ENCODE assay signal across 9 cellular contexts in the genomic region with DNA sequence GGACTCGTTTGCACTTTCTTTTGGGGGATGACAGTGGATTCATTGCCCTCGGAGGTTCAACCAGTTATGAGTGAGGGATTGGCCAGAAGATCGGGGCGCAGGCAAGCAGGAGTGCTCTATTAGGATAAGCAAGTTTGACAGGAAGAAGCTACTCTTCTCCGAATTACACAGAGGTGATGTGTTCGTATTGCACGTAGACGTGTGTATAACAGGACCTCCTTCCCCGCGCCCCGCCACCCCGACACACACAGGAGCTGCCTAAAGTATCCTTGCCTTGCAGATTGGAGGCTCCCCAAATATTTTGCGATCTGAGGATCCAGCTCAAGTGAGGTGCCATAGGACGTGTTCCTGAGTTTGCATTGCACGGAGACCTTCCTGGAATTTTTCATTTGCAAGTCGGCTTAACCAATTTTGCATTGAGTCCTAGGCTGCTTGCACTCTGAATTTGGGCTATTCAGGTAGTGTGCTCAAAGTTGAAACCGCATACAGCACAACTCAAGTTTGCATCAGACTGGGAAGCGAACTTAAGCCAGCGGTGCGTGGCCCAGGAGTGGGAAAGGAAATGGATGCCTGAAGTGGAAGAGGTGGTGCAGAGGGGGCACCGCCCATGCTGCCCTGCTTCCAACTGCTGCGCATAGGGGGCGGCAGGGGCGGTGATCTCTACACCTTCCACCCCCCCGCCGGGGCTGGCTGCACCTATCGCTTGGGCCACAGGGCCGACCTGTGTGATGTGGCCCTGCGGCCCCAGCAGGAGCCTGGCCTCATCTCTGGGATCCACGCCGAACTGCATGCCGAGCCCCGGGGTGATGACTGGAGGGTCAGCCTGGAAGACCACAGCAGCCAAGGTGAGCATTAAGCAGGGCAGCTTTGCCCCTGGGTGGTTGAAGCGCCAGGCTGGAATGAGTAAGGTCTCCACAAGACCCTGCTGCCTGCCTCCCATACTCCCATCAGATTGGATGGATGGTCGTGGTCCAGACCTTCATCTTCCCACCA. TPM values are rescaled to one million over a fixed set of nuclear protein-coding genes. Genes with fewer than 3 reads are reported as not detected.
DNase-seq lines count a peak whose midpoint lies in the region; TF ChIP-seq lines count a peak whose summit lies in the region.
"Had no signal": no experiment of that assay in that cellular context is flagged by ENCODE, and none has a peak within 500 bp of the region (broad histone marks: within the 10 kb centered on the region; RNA-seq: fewer than 3 reads in every experiment).

No MANE protein-coding gene starts in this region.

- no peaks in the 10 kb centered on the region for H3K27me3 Mint-ChIP-seq in activated CD4-positive, alpha-beta T cell treated with anti-CD3 and anti-CD28 coated beads, Interleukin-2, amount 10 ng/mL, durations not matched to agents 7 days and 5 days

- H3K36me3 Mint-ChIP-seq in activated CD4-positive, alpha-beta T cell treated with anti-CD3 and anti-CD28 coated beads, Interleukin-2, amount 10 ng/mL, durations not matched to agents 7 days and 5 days (ENCODE audit: low read depth): peaks cover 45% of the 10 kb centered on the region

- H3K27ac ChIP-seq in HL-60 (replicated peaks): peak overlapping the region; percentile 69

- CTCF ChIA-PET in activated CD4-positive, alpha-beta T cell treated with anti-CD3 and anti-CD28 coated beads, Interleukin-2, amount 10 ng/mL, durations not matched to agents 7 days and 5 days (lab: Charles Lee): interaction anchor here (0.9 to 3.3 kb wide), 6 partner anchors 12 to 241 kb away, joined by 3 to 20 read pairs (median 7); no protein-coding TSS in a partner anchor

- TF ChIP-seq CTCF in HL-60 (IDR thresholded peaks at IDR 0.05; ENCODE audit: insufficient read depth, low read length): no peak
- TF ChIP-seq CTCF in fibroblast of pulmonary artery (IDR thresholded peaks at IDR 0.05; ENCODE audit: low read length, missing control alignments): no peak

- peak; percentile 52 for DNase-seq in NCI-H82 (lab: John Stamatoyannopoulos, UW)
- DNase-seq in NCI-H82 treated with DMSO at 0.1 percent for 48 hours (lab: John Stamatoyannopoulos, UW; ENCODE audit: unreplicated experiment): no peak
- peak; percentile 17 to 36 for DNase-seq in HL-60 (ENCODE audit: low read depth in 1 of 2, low spot score in 1 of 2)
- peak; percentile 32 for DNase-seq in activated CD4-positive, alpha-beta T cell treated with anti-CD3 and anti-CD28 coated beads, Interleukin-2, amount 10 ng/mL, durations not matched to agents 7 days and 5 days
- DNase-seq in fibroblast of pulmonary artery (ENCODE audit: low read depth): no peak
- DNase-seq in renal cortical epithelial cell (ENCODE audit: low read depth): peak; percentile 38
- no peak for DNase-seq in AG20443 (ENCODE audit: low spot score)
- DNase-seq in NK-92 treated with Interleukin-12 subunit alpha and Interleukin-12 subunit beta, amount 100 ng/mL, for 24 hours (lab: John Stamatoyannopoulos, UW): no peak

- no peaks in the 10 kb centered on the region for H3K9me3 Mint-ChIP-seq in activated CD4-positive, alpha-beta T cell treated with anti-CD3 and anti-CD28 coated beads, Interleukin-2, amount 10 ng/mL, durations not matched to agents 7 days and 5 days

- H3K4me3 Mint-ChIP-seq in activated CD4-positive, alpha-beta T cell treated with anti-CD3 and anti-CD28 coated beads, Interleukin-2, amount 10 ng/mL, durations not matched to agents 7 days and 5 days: peak overlapping the region; percentile 87

- H3K27ac Mint-ChIP-seq in activated CD4-positive, alpha-beta T cell treated with anti-CD3 and anti-CD28 coated beads, Interleukin-2, amount 10 ng/mL, durations not matched to agents 7 days and 5 days: peak overlapping the region; percentile 84

- POLR2A ChIA-PET in activated CD4-positive, alpha-beta T cell treated with anti-CD3 and anti-CD28 coated beads, Interleukin-2, amount 10 ng/mL, durations not matched to agents 7 days and 5 days (lab: Charles Lee): interaction anchor here (0.9 kb wide), 1 partner anchor 542 kb away, joined by 10 read pairs; a partner anchor contains a TSS

- H3K4me1 Mint-ChIP-seq in activated CD4-positive, alpha-beta T cell treated with anti-CD3 and anti-CD28 coated beads, Interleukin-2, amount 10 ng/mL, durations not matched to agents 7 days and 5 days: peaks cover 49% of the 10 kb centered on the region

- H3K4me3 ChIP-seq in HL-60 (replicated peaks; ENCODE audit: insufficient read depth, low read length) (peak overlapping the region; percentile 88), fibroblast of pulmonary artery (replicated peaks; ENCODE audit: low read depth, low read length) (peak overlapping the region; percentile 86)

- no peaks in the 10 kb centered on the region for H3K27me3 ChIP-seq in HL-60 (ENCODE audit: insufficient read depth, poor library complexity, severe bottlenecking)

RNA-seq across cellular contexts. Expression of a gene that starts 0.8 kb away (rescaled TPM):
- total RNA-seq in activated CD4-positive, alpha-beta T cell treated with anti-CD3 and anti-CD28 coated beads, Interleukin-2, amount 10 ng/mL, durations not matched to agents 7 days and 5 days: 10 to 100 TPM; 86.3 to 86.7 TPM
- total RNA-seq in renal cortical epithelial cell: 2.2 and 10.8 TPM in 2 replicates

RNA-seq across cellular contexts. Expression of a gene that starts 1.6 kb away (rescaled TPM):
- 10 to 100 TPM; 43.4 to 44.7 TPM for total RNA-seq in activated CD4-positive, alpha-beta T cell treated with anti-CD3 and anti-CD28 coated beads, Interleukin-2, amount 10 ng/mL, durations not matched to agents 7 days and 5 days
- total RNA-seq in renal cortical epithelial cell: 12.9 and 21.0 TPM in 2 replicates

RNA-seq across cellular contexts. Expression of a gene that starts 11.3 kb away (rescaled TPM):
- total RNA-seq in activated CD4-positive, alpha-beta T cell treated with anti-CD3 and anti-CD28 coated beads, Interleukin-2, amount 10 ng/mL, durations not matched to agents 7 days and 5 days: under 1 TPM in 1 of 2 experiments, not detected in 1; 0.20 TPM
- total RNA-seq in renal cortical epithelial cell: 6.6 and 11.3 TPM in 2 replicates
- total RNA-seq: lung microvascular endothelial cell had no signal

RNA-seq across cellular contexts. Expression of a gene that starts 20.3 kb away (rescaled TPM):
- not detected for total RNA-seq in activated CD4-positive, alpha-beta T cell treated with anti-CD3 and anti-CD28 coated beads, Interleukin-2, amount 10 ng/mL, durations not matched to agents 7 days and 5 days
- not detected in 2 replicates for total RNA-seq in renal cortical epithelial cell
- total RNA-seq: lung microvascular endothelial cell had no signal

RNA-seq across cellular contexts. Expression of a gene that starts 38.9 kb away (rescaled TPM):
- not detected for total RNA-seq in activated CD4-positive, alpha-beta T cell treated with anti-CD3 and anti-CD28 coated beads, Interleukin-2, amount 10 ng/mL, durations not matched to agents 7 days and 5 days
- under 0.01 and 0.05 TPM in 2 replicates for total RNA-seq in renal cortical epithelial cell
- total RNA-seq: lung microvascular endothelial cell had no signal

Comparison
In these comparisons a context has a peak if more than half of its experiments do, and no peak if none do; other contexts are left out.
1. DNase-seq: peak in NCI-H82 (single experiment), HL-60 (2 of 2), activated CD4-positive, alpha-beta T cell treated with anti-CD3 and anti-CD28 coated beads, Interleukin-2, amount 10 ng/mL, durations not matched to agents 7 days and 5 days (single experiment) and renal cortical epithelial cell (single experiment); none in NCI-H82 treated with DMSO at 0.1 percent for 48 hours (single experiment), fibroblast of pulmonary artery (single experiment), AG20443 (single experiment) and NK-92 treated with Interleukin-12 subunit alpha and Interleukin-12 subunit beta, amount 100 ng/mL, for 24 hours (single experiment).